In the genomic region with DNA sequence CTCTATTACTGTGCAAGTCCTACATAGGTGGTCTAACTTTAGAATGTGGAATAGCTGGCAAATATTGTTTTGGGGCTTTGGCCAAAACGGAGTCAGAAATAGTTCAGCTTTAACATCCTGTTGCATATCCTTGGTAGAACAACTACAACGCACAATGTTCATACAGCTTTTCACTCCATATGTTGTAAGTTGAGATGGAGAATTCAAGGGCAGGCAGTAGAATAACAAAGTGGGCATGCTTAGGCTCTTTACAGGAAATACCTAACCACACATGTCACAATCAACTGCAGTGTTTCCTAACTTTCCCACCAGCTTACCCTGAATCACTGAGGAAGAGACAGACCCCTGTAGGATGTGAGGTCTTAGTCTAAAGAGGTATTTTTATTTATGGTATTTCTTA, we compare ENCODE assay signal across 1 cellular context.
TF ChIP-seq lines count a peak whose summit lies in the region.

No MANE protein-coding gene starts in this region.

TF ChIP-seq in SK-N-SH treated with all-trans-retinoic acid at 6 μM for 48 hours, 23 proteins besides CTCF, POLR2A, EP300 and RAD21 (continued from another document):
- TF ChIP-seq, protein P1, sequence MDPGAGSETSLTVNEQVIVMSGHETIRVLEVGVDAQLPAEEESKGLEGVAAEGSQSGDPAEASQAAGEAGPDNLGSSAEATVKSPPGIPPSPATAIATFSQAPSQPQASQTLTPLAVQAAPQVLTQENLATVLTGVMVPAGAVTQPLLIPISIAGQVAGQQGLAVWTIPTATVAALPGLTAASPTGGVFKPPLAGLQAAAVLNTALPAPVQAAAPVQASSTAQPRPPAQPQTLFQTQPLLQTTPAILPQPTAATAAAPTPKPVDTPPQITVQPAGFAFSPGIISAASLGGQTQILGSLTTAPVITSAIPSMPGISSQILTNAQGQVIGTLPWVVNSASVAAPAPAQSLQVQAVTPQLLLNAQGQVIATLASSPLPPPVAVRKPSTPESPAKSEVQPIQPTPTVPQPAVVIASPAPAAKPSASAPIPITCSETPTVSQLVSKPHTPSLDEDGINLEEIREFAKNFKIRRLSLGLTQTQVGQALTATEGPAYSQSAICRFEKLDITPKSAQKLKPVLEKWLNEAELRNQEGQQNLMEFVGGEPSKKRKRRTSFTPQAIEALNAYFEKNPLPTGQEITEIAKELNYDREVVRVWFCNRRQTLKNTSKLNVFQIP (CRISPR knock-in tag; IDR thresholded peaks at IDR 0.05; ENCODE audit: borderline replicate concordance, low read depth): no peak
- no peak for TF ChIP-seq ZNF565 (CRISPR knock-in tag; conservative IDR thresholded peaks at IDR 0.05; ENCODE audit: low read depth)
TF ChIP-seq in SK-N-SH treated with all-trans-retinoic acid at 6 μM for 48 hours: peak in this region for 0.
